Comparison of ENCODE assay signal across 8 cellular contexts in genomic region chr6:24495516-24495847, GRCh38. TPM values are rescaled to one million over a fixed set of nuclear protein-coding genes. Genes with fewer than 3 reads are reported as not detected.
A peak's percentile ranks its signal among the peaks of the same experiment; 100 is the strongest.
DNase-seq lines count a peak whose midpoint lies in the region; ATAC-seq and TF ChIP-seq lines count a peak whose summit lies in the region.

No MANE protein-coding gene starts in this region.

- H3K27ac ChIP-seq in upper lobe of right lung = peak overlapping the region; percentile 80

- ATAC-seq in GM18870 (IDR thresholded peaks at IDR 0.05; ENCODE audit: unreplicated experiment) (peak; percentile 34), HG03135 (IDR thresholded peaks at IDR 0.05; ENCODE audit: unreplicated experiment) (peak; percentile 57), upper lobe of right lung (peak; percentile 85)

- DNase-seq in AG09309 (ENCODE audit: low read depth) (no peak), NOMO-1 treated with dmso at 0.1 percent for 144 hours (lab: John Stamatoyannopoulos, UW; ENCODE audit: unreplicated experiment) (peak; percentile 21), globus pallidus (ENCODE audit: low spot score) (peak; percentile 19), occipital lobe (lab: John Stamatoyannopoulos, UW) (peak; percentile 61), upper lobe of right lung (peak; percentile 88)
- peak; percentile 24 for DNase-seq in activated gamma-delta T cell treated with anti-CD3 and anti-CD28 coated beads, Interleukin-2, amount 50 U/mL, for 16 hours (ENCODE audit: low read depth)

- no peak for TF ChIP-seq CTCF in AG09309 (IDR thresholded peaks at IDR 0.05; ENCODE audit: control insufficient read depth, insufficient read depth, low read depth, low read length, missing control alignments)
- TF ChIP-seq CTCF in upper lobe of right lung (IDR thresholded peaks at IDR 0.05) = no peak

- no peaks in the 10 kb centered on the region for H3K9me3 ChIP-seq in upper lobe of right lung

- H3K4me3 ChIP-seq in AG09309 (ENCODE audit: control insufficient read depth, low read depth, low read length) (peak overlapping the region; percentile 44), upper lobe of right lung (peak overlapping the region; percentile 70)

- no peaks in the 10 kb centered on the region for H3K36me3 ChIP-seq in upper lobe of right lung

- no peaks in the 10 kb centered on the region for H3K27me3 ChIP-seq in upper lobe of right lung

- intact Hi-C loops in upper lobe of right lung (cut with DNase I) = no loop called here

- peaks cover 12% of the 10 kb centered on the region for H3K4me1 ChIP-seq in upper lobe of right lung

RNA-seq across cellular contexts. Expression of gene ALDH5A1, which starts 0.7 kb away (rescaled TPM):
- total RNA-seq in occipital lobe = 12.2 TPM
- 15.5 TPM for total RNA-seq in upper lobe of right lung

RNA-seq across cellular contexts. Expression of gene GPLD1, which starts 6.1 kb away (rescaled TPM):
- total RNA-seq in occipital lobe (12.6 TPM), upper lobe of right lung (3.1 TPM)

Comparison
In these comparisons a context has a peak if more than half of its experiments do, and no peak if none do; other contexts are left out.
1. ATAC-seq: peak in every context shown above with its lines; median percentile 85 in upper lobe of right lung; 57 in HG03135; 34 in GM18870.